Comparison of ENCODE assay signal across 11 cellular contexts in the genomic region with DNA sequence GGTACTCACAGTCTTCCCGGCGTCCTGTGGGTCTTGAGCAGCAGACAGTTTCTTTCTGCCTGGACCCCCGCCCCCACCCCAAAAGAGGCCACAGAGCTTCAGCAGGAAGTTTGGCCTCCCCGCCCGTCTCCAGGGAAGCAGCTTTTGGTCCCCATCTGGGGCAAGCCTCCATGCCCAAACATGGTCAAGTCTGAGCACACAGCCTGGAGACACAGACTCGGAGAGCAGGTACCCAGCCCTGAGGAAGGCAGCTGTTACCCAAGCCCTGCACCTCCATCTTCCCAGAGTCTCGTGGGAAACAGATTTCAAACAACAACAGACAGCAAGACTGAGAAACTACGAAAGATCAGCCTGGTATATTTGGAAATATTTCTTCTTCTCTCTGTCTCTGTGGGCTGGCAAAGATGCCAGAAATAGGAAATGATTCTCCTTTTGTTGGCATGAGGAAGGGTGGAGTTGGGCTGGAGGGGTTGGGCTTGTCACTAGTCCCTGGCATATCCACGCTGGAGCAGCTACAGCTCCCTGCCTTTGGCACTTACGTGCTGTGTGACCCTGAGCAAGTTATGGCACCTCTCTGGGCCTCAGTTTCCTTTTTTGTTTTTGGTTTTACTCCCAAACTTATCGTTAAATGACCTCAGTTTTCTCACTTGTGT. TPM values are rescaled to one million over a fixed set of nuclear protein-coding genes. Genes with fewer than 3 reads are reported as not detected.
DNase-seq lines count a peak whose midpoint lies in the region; ATAC-seq and TF ChIP-seq lines count a peak whose summit lies in the region.
"Had no signal": no experiment of that assay in that cellular context is flagged by ENCODE, and none has a peak within 500 bp of the region (broad histone marks: within the 10 kb centered on the region; RNA-seq: fewer than 3 reads in every experiment).

A gene with protein sequence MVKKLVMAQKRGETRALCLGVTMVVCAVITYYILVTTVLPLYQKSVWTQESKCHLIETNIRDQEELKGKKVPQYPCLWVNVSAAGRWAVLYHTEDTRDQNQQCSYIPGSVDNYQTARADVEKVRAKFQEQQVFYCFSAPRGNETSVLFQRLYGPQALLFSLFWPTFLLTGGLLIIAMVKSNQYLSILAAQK (minus strand): TSS at position 118 of the 653 bp plus-strand sequence. CDS start 3,920 bp downstream, outside the sequence.

- H3K36me3 ChIP-seq in GM23338 (ENCODE audit: insufficient read depth) = no peaks in the 10 kb centered on the region
- peaks cover 0 to 10% (median 10%) of the 10 kb centered on the region in 3 donors for H3K36me3 ChIP-seq in tibial artery

- no peaks in the 10 kb centered on the region for H3K79me2 ChIP-seq in GM23338 (replicated peaks; ENCODE audit: insufficient read depth)

- H3K36me3 Mint-ChIP-seq in GM23338 (ENCODE audit: low read depth) (no peaks in the 10 kb centered on the region), chondrocyte (ENCODE audit: low read depth) (peaks cover 5% of the 10 kb centered on the region)

- H3K4me1 Mint-ChIP-seq in GM23338 = peaks cover 53% of the 10 kb centered on the region
- H3K4me1 Mint-ChIP-seq in chondrocyte (ENCODE audit: low read depth) = peaks cover 53% of the 10 kb centered on the region

- no peak for TF ChIP-seq CTCF in GM23338 (conservative IDR thresholded peaks at IDR 0.05; ENCODE audit: low read depth in 2 of 2)
- TF ChIP-seq CTCF in chondrocyte (IDR thresholded peaks at IDR 0.05) = no peak
- no peak for TF ChIP-seq CTCF in tibial artery (IDR thresholded peaks at IDR 0.05)

- H3K4me1 ChIP-seq in GM23338 (ENCODE audit: insufficient read depth) = peaks cover 39% of the 10 kb centered on the region
- H3K4me1 ChIP-seq in mononuclear cell (ENCODE audit: insufficient read depth, low read length) = peaks cover 43% of the 10 kb centered on the region
- H3K4me1 ChIP-seq in tibial artery = peaks cover 0 to 78% (median 27%) of the 10 kb centered on the region in 4 donors

- DNase-seq in GM23338 (ENCODE audit: low spot score) (peak; percentile 41), chondrocyte (ENCODE audit: low spot score) (no peak), tibial artery (peak; percentile 51 to 89), NCI-H345 (lab: John Stamatoyannopoulos, UW) (no peak), caudate nucleus (lab: John Stamatoyannopoulos, UW) (no peak), hypothalamus (lab: John Stamatoyannopoulos, UW) (no peak)
- DNase-seq: dermis blood vessel endothelial cell, retina had no signal

- H2AFZ ChIP-seq in GM23338 = peak within 1 kb of the TSS; percentile 86; the same call in 1 of the 2 replicates

- H3K4me3 ChIP-seq in GM23338 (no peak within 1 kb of the TSS), mononuclear cell (ENCODE audit: low read length) (peak within 1 kb of the TSS; percentile 40), tibial artery (peak within 1 kb of the TSS; percentile 64 to 81)

- H3K9me3 Mint-ChIP-seq in GM23338 (no peaks in the 10 kb centered on the region; the same call in 2 of the 3 replicates), chondrocyte (ENCODE audit: low read depth) (no peaks in the 10 kb centered on the region)

- H3K27me3 Mint-ChIP-seq in GM23338 (ENCODE audit: insufficient read depth, low read depth, poor library complexity) (peaks cover 14% of the 10 kb centered on the region), chondrocyte (ENCODE audit: low read depth) (no peaks in the 10 kb centered on the region)

- H3K4me2 ChIP-seq in GM23338 = no peak within 1 kb of the TSS
- H3K4me2 ChIP-seq: KMS-11 had no signal

- H3K9me3 ChIP-seq in mononuclear cell (ENCODE audit: low read depth, low read length) = no peaks in the 10 kb centered on the region
- H3K9me3 ChIP-seq in tibial artery = no peaks in the 10 kb centered on the region

- no peak within 1 kb of the TSS for H3K27ac ChIP-seq in GM23338 (ENCODE audit: low read depth)
- peak within 1 kb of the TSS; percentile 90 to 96 for H3K27ac ChIP-seq in tibial artery
- H3K27ac ChIP-seq in caudate nucleus (ENCODE audit: low read depth, low read length) = no peak within 1 kb of the TSS
- H3K27ac ChIP-seq: KMS-11 had no signal

- H4K20me1 ChIP-seq in GM23338 (replicated peaks; ENCODE audit: insufficient read depth) = no peaks in the 10 kb centered on the region

- H3K27me3 ChIP-seq in GM23338 (ENCODE audit: insufficient read depth) (no peaks in the 10 kb centered on the region), mononuclear cell (ENCODE audit: insufficient read depth, low read length) (no peaks in the 10 kb centered on the region), tibial artery (no peaks in the 10 kb centered on the region)

- H3K4me3 Mint-ChIP-seq in GM23338 = no peak within 1 kb of the TSS
- H3K4me3 Mint-ChIP-seq in chondrocyte (ENCODE audit: unreplicated experiment) = peak within 1 kb of the TSS; percentile 86

- ATAC-seq in GM23338 = peak; percentile 54
- no peak for ATAC-seq in HG03442 (IDR thresholded peaks at IDR 0.05; ENCODE audit: unreplicated experiment)

- no peaks in the 10 kb centered on the region; the same call in 1 of the 2 replicates for H3F3A ChIP-seq in GM23338 (replicated peaks; ENCODE audit: low read depth)

- intact Hi-C loops in tibial artery (cut with DNase I; ENCODE audit: low total_unique reads) = no loop called here

- H3K27ac Mint-ChIP-seq in GM23338 = no peak within 1 kb of the TSS
- peak within 1 kb of the TSS; percentile 89 for H3K27ac Mint-ChIP-seq in chondrocyte (ENCODE audit: unreplicated experiment)

- no peaks in the 10 kb centered on the region for H3K9me2 ChIP-seq in GM23338 (ENCODE audit: insufficient read depth)

TF ChIP-seq in GM23338, 12 proteins besides CTCF, POLR2A, EP300 and RAD21 (continues in another document):
- TF ChIP-seq, protein P1, sequence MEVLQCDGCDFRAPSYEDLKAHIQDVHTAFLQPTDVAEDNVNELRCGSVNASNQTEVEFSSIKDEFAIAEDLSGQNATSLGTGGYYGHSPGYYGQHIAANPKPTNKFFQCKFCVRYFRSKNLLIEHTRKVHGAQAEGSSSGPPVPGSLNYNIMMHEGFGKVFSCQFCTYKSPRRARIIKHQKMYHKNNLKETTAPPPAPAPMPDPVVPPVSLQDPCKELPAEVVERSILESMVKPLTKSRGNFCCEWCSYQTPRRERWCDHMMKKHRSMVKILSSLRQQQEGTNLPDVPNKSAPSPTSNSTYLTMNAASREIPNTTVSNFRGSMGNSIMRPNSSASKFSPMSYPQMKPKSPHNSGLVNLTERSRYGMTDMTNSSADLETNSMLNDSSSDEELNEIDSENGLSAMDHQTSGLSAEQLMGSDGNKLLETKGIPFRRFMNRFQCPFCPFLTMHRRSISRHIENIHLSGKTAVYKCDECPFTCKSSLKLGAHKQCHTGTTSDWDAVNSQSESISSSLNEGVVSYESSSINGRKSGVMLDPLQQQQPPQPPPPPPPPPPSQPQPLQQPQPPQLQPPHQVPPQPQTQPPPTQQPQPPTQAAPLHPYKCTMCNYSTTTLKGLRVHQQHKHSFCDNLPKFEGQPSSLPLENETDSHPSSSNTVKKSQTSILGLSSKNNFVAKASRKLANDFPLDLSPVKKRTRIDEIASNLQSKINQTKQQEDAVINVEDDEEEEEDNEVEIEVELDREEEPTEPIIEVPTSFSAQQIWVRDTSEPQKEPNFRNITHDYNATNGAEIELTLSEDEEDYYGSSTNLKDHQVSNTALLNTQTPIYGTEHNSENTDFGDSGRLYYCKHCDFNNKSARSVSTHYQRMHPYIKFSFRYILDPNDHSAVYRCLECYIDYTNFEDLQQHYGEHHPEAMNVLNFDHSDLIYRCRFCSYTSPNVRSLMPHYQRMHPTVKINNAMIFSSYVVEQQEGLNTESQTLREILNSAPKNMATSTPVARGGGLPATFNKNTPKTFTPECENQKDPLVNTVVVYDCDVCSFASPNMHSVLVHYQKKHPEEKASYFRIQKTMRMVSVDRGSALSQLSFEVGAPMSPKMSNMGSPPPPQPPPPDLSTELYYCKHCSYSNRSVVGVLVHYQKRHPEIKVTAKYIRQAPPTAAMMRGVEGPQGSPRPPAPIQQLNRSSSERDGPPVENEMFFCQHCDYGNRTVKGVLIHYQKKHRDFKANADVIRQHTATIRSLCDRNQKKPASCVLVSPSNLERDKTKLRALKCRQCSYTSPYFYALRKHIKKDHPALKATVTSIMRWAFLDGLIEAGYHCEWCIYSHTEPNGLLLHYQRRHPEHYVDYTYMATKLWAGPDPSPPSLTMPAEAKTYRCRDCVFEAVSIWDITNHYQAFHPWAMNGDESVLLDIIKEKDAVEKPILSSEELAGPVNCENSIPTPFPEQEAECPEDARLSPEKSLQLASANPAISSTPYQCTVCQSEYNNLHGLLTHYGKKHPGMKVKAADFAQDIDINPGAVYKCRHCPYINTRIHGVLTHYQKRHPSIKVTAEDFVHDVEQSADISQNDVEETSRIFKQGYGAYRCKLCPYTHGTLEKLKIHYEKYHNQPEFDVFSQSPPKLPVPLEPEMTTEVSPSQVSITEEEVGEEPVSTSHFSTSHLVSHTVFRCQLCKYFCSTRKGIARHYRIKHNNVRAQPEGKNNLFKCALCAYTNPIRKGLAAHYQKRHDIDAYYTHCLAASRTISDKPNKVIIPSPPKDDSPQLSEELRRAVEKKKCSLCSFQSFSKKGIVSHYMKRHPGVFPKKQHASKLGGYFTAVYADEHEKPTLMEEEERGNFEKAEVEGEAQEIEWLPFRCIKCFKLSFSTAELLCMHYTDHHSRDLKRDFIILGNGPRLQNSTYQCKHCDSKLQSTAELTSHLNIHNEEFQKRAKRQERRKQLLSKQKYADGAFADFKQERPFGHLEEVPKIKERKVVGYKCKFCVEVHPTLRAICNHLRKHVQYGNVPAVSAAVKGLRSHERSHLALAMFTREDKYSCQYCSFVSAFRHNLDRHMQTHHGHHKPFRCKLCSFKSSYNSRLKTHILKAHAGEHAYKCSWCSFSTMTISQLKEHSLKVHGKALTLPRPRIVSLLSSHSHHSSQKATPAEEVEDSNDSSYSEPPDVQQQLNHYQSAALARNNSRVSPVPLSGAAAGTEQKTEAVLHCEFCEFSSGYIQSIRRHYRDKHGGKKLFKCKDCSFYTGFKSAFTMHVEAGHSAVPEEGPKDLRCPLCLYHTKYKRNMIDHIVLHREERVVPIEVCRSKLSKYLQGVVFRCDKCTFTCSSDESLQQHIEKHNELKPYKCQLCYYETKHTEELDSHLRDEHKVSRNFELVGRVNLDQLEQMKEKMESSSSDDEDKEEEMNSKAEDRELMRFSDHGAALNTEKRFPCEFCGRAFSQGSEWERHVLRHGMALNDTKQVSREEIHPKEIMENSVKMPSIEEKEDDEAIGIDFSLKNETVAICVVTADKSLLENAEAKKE (CRISPR knock-in tag; IDR thresholded peaks at IDR 0.05) = no peak
- TF ChIP-seq ZNF331 (CRISPR knock-in tag; IDR thresholded peaks at IDR 0.05; ENCODE audit: low read depth) = no peak

RNA-seq across cellular contexts. Expression of the gene that starts here (rescaled TPM):
- 0.17 and 0.23 TPM in 2 replicates for total RNA-seq in GM23338 (2014; rRNA removed; shearing (Covaris generic))
- polyA plus RNA-seq in GM23338 (2016; fragmentation: Nextera tagmentation; extraction: Ambion mirVana) = 0.19 and 0.26 TPM in 2 replicates
- 4.3 to 23.2 TPM (median 23.2 TPM) in 3 replicates for total RNA-seq in chondrocyte
- 1.8 TPM for total RNA-seq in mononuclear cell
- total RNA-seq: dermis blood vessel endothelial cell had no signal

Comparison
In these comparisons a context has a peak if more than half of its experiments do, and no peak if none do; other contexts are left out.
1. Peak in DNase-seq and ATAC-seq in GM23338; RNA of the gene not detected or under 1 TPM.
2. DNase-seq: peak in tibial artery (2 of 2); none in chondrocyte (single experiment), NCI-H345 (single experiment), caudate nucleus (0 of 61) and hypothalamus (0 of 51).
3. H3K27ac ChIP-seq: peak in tibial artery (2 of 2); none in GM23338 (single experiment) and caudate nucleus (single experiment).